ENCODE assay signal across 9 cellular contexts in genomic region chr12:42299392-42300308, GRCh38. TPM values are rescaled to one million over a fixed set of nuclear protein-coding genes. Genes with fewer than 3 reads are reported as not detected.
DNase-seq lines count a peak whose midpoint lies in the region; ATAC-seq, FAIRE-seq and TF ChIP-seq lines count a peak whose summit lies in the region.
"Had no signal": no experiment of that assay in that cellular context is flagged by ENCODE, and none has a peak within 500 bp of the region (broad histone marks: within the 10 kb centered on the region; RNA-seq: fewer than 3 reads in every experiment).

No MANE protein-coding gene starts in this region.

- H3K36me3 Mint-ChIP-seq in activated CD8-positive, alpha-beta T cell treated with anti-CD3 and anti-CD28 coated beads for 36 hours (ENCODE audit: low read depth) = no peaks in the 10 kb centered on the region
- H3K36me3 Mint-ChIP-seq in neural crest cell (ENCODE audit: low read depth) = no peaks in the 10 kb centered on the region
- H3K36me3 Mint-ChIP-seq: brain had no signal

- H3K4me3 ChIP-seq in pancreas = no peak overlapping the region

- H3K27me3 ChIP-seq in pancreas = no peaks in the 10 kb centered on the region

- no peaks in the 10 kb centered on the region for H3K9me3 Mint-ChIP-seq in activated CD8-positive, alpha-beta T cell treated with anti-CD3 and anti-CD28 coated beads for 36 hours
- no peaks in the 10 kb centered on the region for H3K9me3 Mint-ChIP-seq in neural crest cell
- H3K9me3 Mint-ChIP-seq: brain had no signal

- FAIRE-seq in pancreas (lab: Jason Lieb, UNC) = no peak

- POLR2A ChIA-PET in activated CD8-positive, alpha-beta T cell treated with anti-CD3 and anti-CD28 coated beads for 36 hours (lab: Charles Lee) = interaction anchor here (0.8 to 1.4 kb wide), 3 partner anchors 15 to 61 kb away, joined by 3 read pairs; no protein-coding TSS in a partner anchor

- H3K27ac ChIP-seq in pancreas = no peak overlapping the region

- H3K4me3 Mint-ChIP-seq in activated CD8-positive, alpha-beta T cell treated with anti-CD3 and anti-CD28 coated beads for 36 hours = peak overlapping the region; percentile 40
- no peak overlapping the region for H3K4me3 Mint-ChIP-seq in neural crest cell
- H3K4me3 Mint-ChIP-seq: brain had no signal

- CTCF ChIA-PET in activated CD8-positive, alpha-beta T cell treated with anti-CD3 and anti-CD28 coated beads for 36 hours (lab: Charles Lee) = interaction anchor here (1.3 to 1.7 kb wide), 3 partner anchors 32 to 116 kb away, joined by 3 to 5 read pairs (median 5); no protein-coding TSS in a partner anchor

- H3K27ac Mint-ChIP-seq in activated CD8-positive, alpha-beta T cell treated with anti-CD3 and anti-CD28 coated beads for 36 hours = peak overlapping the region; percentile 86
- H3K27ac Mint-ChIP-seq in neural crest cell (ENCODE audit: unreplicated experiment) = peak overlapping the region; percentile 27
- H3K27ac Mint-ChIP-seq: brain had no signal

- intact Hi-C loops in activated CD8-positive, alpha-beta T cell treated with anti-CD3 and anti-CD28 coated beads for 36 hours (cut with micrococcal nuclease) = no loop called here
- intact Hi-C loops in pancreas (cut with DNase I) = no loop called here

- H3K27me3 Mint-ChIP-seq in activated CD8-positive, alpha-beta T cell treated with anti-CD3 and anti-CD28 coated beads for 36 hours = no peaks in the 10 kb centered on the region
- no peaks in the 10 kb centered on the region for H3K27me3 Mint-ChIP-seq in neural crest cell (ENCODE audit: low read depth)
- H3K27me3 Mint-ChIP-seq: brain had no signal

- H3K4me1 ChIP-seq in pancreas = no peaks in the 10 kb centered on the region

- no peak for TF ChIP-seq CTCF in activated CD8-positive, alpha-beta T cell treated with anti-CD3 and anti-CD28 coated beads for 36 hours (IDR thresholded peaks at IDR 0.05)
- TF ChIP-seq CTCF in neural crest cell (conservative IDR thresholded peaks at IDR 0.05) (no peak), pancreas (IDR thresholded peaks at IDR 0.05) (no peak)

- no peaks in the 10 kb centered on the region for H3K36me3 ChIP-seq in pancreas

- 79 to 82% methylated on average over 8 of the region's 8 CpGs for WGBS in pancreas, 2 donors

- peak; percentile 84 for DNase-seq in activated effector memory CD4-positive, alpha-beta T cell treated with anti-CD3 and anti-CD28 coated beads, Interleukin-2, amount 50 U/mL, for 16 hours
- no peak for DNase-seq in activated effector memory CD4-positive, alpha-beta T cell treated with Interleukin-2 at 50 U/mL for 16 hours
- DNase-seq in activated CD8-positive, alpha-beta T cell treated with anti-CD3 and anti-CD28 coated beads for 36 hours = peak; percentile 93
- DNase-seq in neural crest cell (ENCODE audit: low read depth, low spot score) = no peak
- DNase-seq in pancreas = no peak
- no peak for DNase-seq in dedifferentiated amniotic fluid mesenchymal stem cell (ENCODE audit: extremely low spot score)
- no peak for DNase-seq in nucleus accumbens (lab: John Stamatoyannopoulos, UW)

- no peaks in the 10 kb centered on the region for H3K9me3 ChIP-seq in pancreas

- peak; percentile 88 for ATAC-seq in HG03135 (IDR thresholded peaks at IDR 0.05; ENCODE audit: unreplicated experiment)
- peak; percentile 91 for ATAC-seq in activated CD8-positive, alpha-beta T cell treated with anti-CD3 and anti-CD28 coated beads for 36 hours
- ATAC-seq in pancreas = no peak

- peaks cover 17% of the 10 kb centered on the region for H3K4me1 Mint-ChIP-seq in activated CD8-positive, alpha-beta T cell treated with anti-CD3 and anti-CD28 coated beads for 36 hours (ENCODE audit: low read depth)
- no peaks in the 10 kb centered on the region for H3K4me1 Mint-ChIP-seq in neural crest cell
- H3K4me1 Mint-ChIP-seq: brain had no signal

RNA-seq across cellular contexts. Expression of gene ZCRB1, which starts 26.2 kb away (rescaled TPM):
- total RNA-seq in activated CD8-positive, alpha-beta T cell treated with anti-CD3 and anti-CD28 coated beads for 36 hours = 10 to 100 TPM; 77.0 to 81.3 TPM
- total RNA-seq in neural crest cell = 59.4 and 65.2 TPM in 2 replicates
- 10 to 100 TPM; 23.4 to 29.9 (median 26.7) TPM for total RNA-seq in pancreas
- polyA plus RNA-seq in pancreas = 10 to 100 TPM; 17.2 to 29.6 TPM

RNA-seq across cellular contexts. Expression of gene PPHLN1, which starts 26.3 kb away (rescaled TPM):
- 10 to 100 TPM; 73.2 to 76.1 TPM for total RNA-seq in activated CD8-positive, alpha-beta T cell treated with anti-CD3 and anti-CD28 coated beads for 36 hours
- total RNA-seq in neural crest cell (57.9 and 66.0 TPM in 2 replicates), pancreas (10 to 100 TPM; 11.1 to 26.4 (median 15.8) TPM)
- 10 to 100 TPM; 14.0 to 21.8 TPM for polyA plus RNA-seq in pancreas

Comparison
In these comparisons a context has a peak if more than half of its experiments do, and no peak if none do; other contexts are left out.
1. DNase-seq: peak in activated effector memory CD4-positive, alpha-beta T cell treated with anti-CD3 and anti-CD28 coated beads, Interleukin-2, amount 50 U/mL, for 16 hours (single experiment) and activated CD8-positive, alpha-beta T cell treated with anti-CD3 and anti-CD28 coated beads for 36 hours (single experiment); none in activated effector memory CD4-positive, alpha-beta T cell treated with Interleukin-2 at 50 U/mL for 16 hours (single experiment), neural crest cell (single experiment), pancreas (0 of 6), dedifferentiated amniotic fluid mesenchymal stem cell (single experiment) and nucleus accumbens (0 of 56).
2. ATAC-seq: peak in HG03135 (single experiment) and activated CD8-positive, alpha-beta T cell treated with anti-CD3 and anti-CD28 coated beads for 36 hours (single experiment); none in pancreas (0 of 4).